Comparison of ENCODE assay signal across 8 cellular contexts in the genomic region with DNA sequence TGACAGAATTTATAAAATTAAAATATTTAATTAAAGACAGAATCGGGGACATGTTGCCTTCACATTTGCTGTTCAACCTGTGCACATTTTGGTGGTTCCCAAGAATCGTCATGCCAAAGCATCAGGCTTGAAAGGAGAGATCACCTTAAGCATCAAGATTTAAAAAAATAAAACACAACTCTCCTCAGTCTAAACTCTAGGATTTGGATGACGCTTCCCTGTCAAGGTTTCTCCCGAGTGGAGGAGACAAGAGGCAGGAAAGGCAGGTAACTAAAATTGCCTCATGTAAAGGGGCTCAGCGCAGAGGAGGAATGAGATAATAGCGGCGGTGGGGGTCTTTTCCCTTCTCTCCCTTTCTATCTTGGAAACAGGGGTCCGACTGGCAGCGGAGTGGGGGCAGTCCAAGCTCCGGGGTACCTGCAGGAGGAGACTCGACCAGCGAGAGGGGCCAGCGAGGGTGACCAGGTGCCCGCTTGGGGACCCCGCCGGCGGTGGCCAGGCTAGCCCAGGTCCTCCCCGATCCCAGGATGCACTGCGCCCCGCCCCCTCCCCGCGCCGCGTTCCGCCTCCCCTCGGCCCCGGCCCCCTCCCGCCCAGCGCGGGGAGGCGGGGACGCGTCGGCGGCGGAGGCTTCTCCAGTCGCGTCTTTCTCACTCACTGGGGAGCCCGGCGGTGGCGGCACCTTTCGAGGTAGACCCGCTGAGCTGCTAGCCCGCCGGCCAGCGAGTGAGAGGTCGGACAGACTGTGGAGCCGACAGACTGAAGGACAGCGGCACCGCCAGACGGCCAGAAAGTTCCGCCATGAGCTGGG. TPM values are rescaled to one million over a fixed set of nuclear protein-coding genes. Genes with fewer than 3 reads are reported as not detected.
A peak's percentile ranks its signal among the peaks of the same experiment; 100 is the strongest.
DNase-seq lines count a peak whose midpoint lies in the region; ATAC-seq and TF ChIP-seq lines count a peak whose summit lies in the region.

A gene (plus strand): TSS at position 638 of the 811 bp plus-strand sequence. CDS start 164 bp downstream, at position 802.

- peak; percentile 75 for DNase-seq in GM13976 (ENCODE audit: low spot score)
- DNase-seq in NCI-H2171 treated with DMSO at 0.1 percent for 48 hours (lab: John Stamatoyannopoulos, UW), result peak; percentile 58
- peak; percentile 36 to 54 for DNase-seq in activated CD4-positive, alpha-beta T cell treated with anti-CD3 and anti-CD28 coated beads for 24 hours (ENCODE audit: low read depth in 2 of 2)
- DNase-seq in cortex of kidney (lab: John Stamatoyannopoulos, UW), result peak; percentile 56
- peak; percentile 79 to 85 for DNase-seq in left colon
- DNase-seq in stimulated activated CD4-positive, alpha-beta T cell treated with anti-CD3 and anti-CD28 coated beads, Interleukin-1b, Interleukin-23, amount 100 ng/mL, for 24 hours (ENCODE audit: low read depth in 4 of 4, low spot score in 1 of 4), result peak; percentile 21 to 62 (median 42)
- no peak for DNase-seq in NOMO-1 treated with dmso at 0.1 percent for 144 hours (lab: John Stamatoyannopoulos, UW; ENCODE audit: unreplicated experiment)

- ATAC-seq in left colon (peak; percentile 77), HG03442 (IDR thresholded peaks at IDR 0.05; ENCODE audit: unreplicated experiment) (no peak)

- TF ChIP-seq CTCF in GM13976 (IDR thresholded peaks at IDR 0.05; ENCODE audit: borderline replicate concordance, control extremely low read depth, extremely low read depth, insufficient read depth, missing control alignments), result no peak

- in situ Hi-C loops in GM13976 (cut with MboI; ENCODE audit: low sequenced_read_pairs, unreplicated experiment), result loop anchor here (10.0 kb wide), 2 partner anchors 177 to 377 kb away; no protein-coding TSS in a partner anchor

- intact Hi-C loops in left colon (cut with DNase I, micrococcal nuclease), result loop anchor here in 1 of 2 donors (10.0 kb wide), 2 partner anchors 177 to 397 kb away; no protein-coding TSS in a partner anchor

RNA-seq across cellular contexts. Expression of the gene that starts here (rescaled TPM):
- 10 to 100 TPM; 46.7 to 64.2 TPM for total RNA-seq in left colon
